In the genomic region with DNA sequence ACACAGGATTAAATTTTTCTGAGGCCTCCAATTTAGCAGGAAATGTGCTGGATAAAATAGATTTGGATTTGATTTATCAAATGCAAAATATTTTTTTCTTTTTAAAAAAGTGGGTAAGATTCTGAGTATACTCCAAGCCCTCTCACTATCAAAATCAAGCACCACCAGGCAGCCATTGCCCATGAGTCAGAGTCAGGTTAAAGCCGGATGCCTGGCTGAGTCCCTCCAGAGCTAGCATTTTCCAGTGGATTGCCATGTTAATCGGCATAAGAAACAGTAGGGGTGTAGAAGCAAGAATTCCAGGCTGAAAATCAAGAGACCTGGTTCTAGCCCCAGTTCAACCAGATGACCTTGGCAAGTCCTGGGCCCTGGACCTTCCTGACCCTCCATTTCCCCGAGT, we compare ENCODE assay signal across 31 cellular contexts.
"Had no signal": no experiment of that assay in that cellular context is flagged by ENCODE, and none has a peak within 500 bp of the region (broad histone marks: within the 10 kb centered on the region; RNA-seq: fewer than 3 reads in every experiment).

No MANE protein-coding gene starts in this region.

- H3K27me3 ChIP-seq: adrenal gland, brain microvascular endothelial cell, heart right ventricle, neutrophil, pancreas, sigmoid colon, stomach, tibial nerve had no signal

- H3K4me3 Mint-ChIP-seq: activated naive CD8-positive, alpha-beta T cell; activated T-cell treated with anti-CD3 and anti-CD28 coated beads, Interleukin-2, amount 50 U/mL, for 72 hours; mesothelial cell of epicardium; naive B cell; nephron progenitor cell; stimulated activated memory B cell treated with anti-CD40 and anti-IgM and Interleukin-4, amounts not matched to agents 10 μg/mL and 1 μg/mL and 100 μg/mL, for 72 hours; T-helper 1 cell treated with Interleukin-12 subunit alpha and Interleukin-12 subunit beta and Interleukin-4 antibody, amounts not matched to agents 30 μg/mL and 1 μg/mL, for 36 hours had no signal

- ATAC-seq: activated T-cell treated with anti-CD3 and anti-CD28 coated beads, Interleukin-2, amount 50 U/mL, for 72 hours; left cardiac atrium; psoas muscle; stimulated activated memory B cell treated with anti-CD40 and anti-IgM and Interleukin-4, amounts not matched to agents 10 μg/mL and 1 μg/mL and 100 μg/mL, for 72 hours had no signal

- H3K4me2 ChIP-seq: smooth muscle cell had no signal

- H3K9me3 Mint-ChIP-seq: activated T-cell treated with anti-CD3 and anti-CD28 coated beads, Interleukin-2, amount 50 U/mL, for 72 hours; stimulated activated memory B cell treated with anti-CD40 and anti-IgM and Interleukin-4, amounts not matched to agents 10 μg/mL and 1 μg/mL and 100 μg/mL, for 72 hours; T-helper 1 cell treated with Interleukin-12 subunit alpha and Interleukin-12 subunit beta and Interleukin-4 antibody, amounts not matched to agents 30 μg/mL and 1 μg/mL, for 36 hours had no signal

- H3K4me3 ChIP-seq: adrenal gland, heart right ventricle, pancreas, psoas muscle, sigmoid colon, smooth muscle cell, stomach, tibial nerve had no signal

- H3K27me3 Mint-ChIP-seq: activated naive CD8-positive, alpha-beta T cell; stimulated activated memory B cell treated with anti-CD40 and anti-IgM and Interleukin-4, amounts not matched to agents 10 μg/mL and 1 μg/mL and 100 μg/mL, for 72 hours had no signal

- H3K4me1 ChIP-seq: adrenal gland, heart right ventricle, pancreas, psoas muscle, sigmoid colon, stomach, tibial nerve had no signal

- H3K4me1 Mint-ChIP-seq: mesothelial cell of epicardium; naive B cell; nephron progenitor cell; stimulated activated memory B cell treated with anti-CD40 and anti-IgM and Interleukin-4, amounts not matched to agents 10 μg/mL and 1 μg/mL and 100 μg/mL, for 72 hours had no signal

- H3K9me3 ChIP-seq: adrenal gland, neutrophil, pancreas, psoas muscle, sigmoid colon, tibial nerve had no signal

- H3K36me3 ChIP-seq: adrenal gland, brain microvascular endothelial cell, heart right ventricle, neutrophil, pancreas, sigmoid colon, stomach, tibial nerve had no signal

- DNase-seq: activated CD4-positive, alpha-beta T cell treated with anti-CD3 and anti-CD28 coated beads for 4 hours; activated CD4-positive, alpha-beta T cell treated with anti-CD3 and anti-CD28 coated beads, Interleukin-2, amount 50 U/mL, for 4 hours; activated effector memory CD4-positive, alpha-beta T cell treated with Interleukin-2 at 50 U/mL for 16 hours; activated naive CD4-positive, alpha-beta T cell treated with Interleukin-2 at 50 U/mL for 16 hours; activated T-cell treated with anti-CD3 and anti-CD28 coated beads for 4 hours; activated T-cell treated with anti-CD3 and anti-CD28 coated beads, Interleukin-2, amount 50 U/mL, for 72 hours; adrenal gland; brain microvascular endothelial cell; foreskin melanocyte; heart right ventricle; islet precursor cell; left cardiac atrium; mammary epithelial cell; naive B cell; nephron progenitor cell; pancreas; psoas muscle; sigmoid colon; stimulated activated CD4-positive, alpha-beta T cell treated with anti-CD3 and anti-CD28 coated beads, Interleukin-1b, Interleukin-23, amount 100 ng/mL, for 48 hours; stimulated activated CD4-positive, alpha-beta T cell treated with anti-CD3 and anti-CD28 coated beads, Interleukin-4, amount 100 ng/mL, for 4 hours; stimulated activated CD8-positive, alpha-beta memory T cell treated with anti-CD3 and anti-CD28 coated beads, Interleukin-4, amount 100 ng/mL, for 48 hours; stomach; T-helper 9 cell had no signal

- H3K27ac ChIP-seq: adrenal gland, brain microvascular endothelial cell, neutrophil, pancreas, psoas muscle, stomach, VCaP had no signal

- H3K27ac Mint-ChIP-seq: activated naive CD8-positive, alpha-beta T cell; activated T-cell treated with anti-CD3 and anti-CD28 coated beads, Interleukin-2, amount 50 U/mL, for 72 hours; mesothelial cell of epicardium; naive B cell; nephron progenitor cell; stimulated activated memory B cell treated with anti-CD40 and anti-IgM and Interleukin-4, amounts not matched to agents 10 μg/mL and 1 μg/mL and 100 μg/mL, for 72 hours; T-helper 1 cell treated with Interleukin-12 subunit alpha and Interleukin-12 subunit beta and Interleukin-4 antibody, amounts not matched to agents 30 μg/mL and 1 μg/mL, for 36 hours had no signal
